Comparison of ENCODE assay signal across 8 cellular contexts in the genomic region with DNA sequence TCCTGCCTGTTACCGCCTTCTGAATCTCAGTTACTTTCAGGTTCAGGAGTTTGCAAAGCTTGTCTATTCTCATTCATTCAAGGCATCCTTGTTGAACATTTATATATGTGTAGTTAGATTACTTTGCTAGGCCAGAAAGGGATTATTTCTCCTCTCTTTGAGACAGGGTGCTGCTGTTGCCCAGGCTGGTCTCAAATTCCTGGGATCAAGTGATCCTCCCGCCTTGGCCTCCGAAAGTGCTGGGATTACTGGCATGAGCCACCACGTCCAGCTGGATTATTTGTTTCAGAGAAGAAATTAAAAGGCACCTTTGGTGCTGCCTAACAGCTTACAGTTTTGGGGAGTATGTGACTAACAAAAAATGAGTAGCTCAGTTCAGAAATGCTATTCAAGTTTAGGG. TPM values are rescaled to one million over a fixed set of nuclear protein-coding genes. Genes with fewer than 3 reads are reported as not detected.
DNase-seq lines count a peak whose midpoint lies in the region; ATAC-seq and TF ChIP-seq lines count a peak whose summit lies in the region.

No MANE protein-coding gene starts in this region.

- peak overlapping the region; percentile 79 for H3K27ac ChIP-seq in HEK293 (ENCODE audit: extremely low read depth, low read depth, low read length)

- H3K4me3 ChIP-seq in HEK293 (ENCODE audit: low read depth, low read length) (peak overlapping the region; percentile 99), iPS-15b (ENCODE audit: low read depth, low read length) (peak overlapping the region; percentile 96)

- H3K36me3 Mint-ChIP-seq in activated CD8-positive, alpha-beta T cell treated with anti-CD3 and anti-CD28 coated beads, Interleukin-2, amount 10 ng/mL, durations not matched to agents 7 days and 5 days (ENCODE audit: low read depth) = peaks cover 36% of the 10 kb centered on the region
- peaks cover 10 to 18% of the 10 kb centered on the region in 2 donors for H3K36me3 Mint-ChIP-seq in stimulated activated naive B cell treated with anti-CD40 and anti-IgM and Interleukin-4, amounts not matched to agents 10 μg/mL and 1 μg/mL and 100 μg/mL, for 72 hours

- DNase-seq in activated CD8-positive, alpha-beta T cell treated with anti-CD3 and anti-CD28 coated beads, Interleukin-2, amount 10 ng/mL, durations not matched to agents 7 days and 5 days = no peak
- no peak for DNase-seq in stimulated activated naive B cell treated with anti-CD40 and anti-IgM and Interleukin-4, amounts not matched to agents 10 μg/mL and 1 μg/mL and 100 μg/mL, for 72 hours
- DNase-seq in stimulated activated CD4-positive, alpha-beta T cell treated with anti-CD3 and anti-CD28 coated beads, Interleukin-1b, Interleukin-23, amount 100 ng/mL, for 48 hours = no peak
- no peak for DNase-seq in EL

- no peak for ATAC-seq in activated CD8-positive, alpha-beta T cell treated with anti-CD3 and anti-CD28 coated beads, Interleukin-2, amount 10 ng/mL, durations not matched to agents 7 days and 5 days
- ATAC-seq in stimulated activated naive B cell treated with anti-CD40 and anti-IgM and Interleukin-4, amounts not matched to agents 10 μg/mL and 1 μg/mL and 100 μg/mL, for 72 hours (replicated peaks) = peak in 1 of 2 donors; percentile 2
- ATAC-seq in esophagus mucosa = no peak
- no peak for ATAC-seq in GM21515 (IDR thresholded peaks at IDR 0.05; ENCODE audit: unreplicated experiment)

- H3K36me3 ChIP-seq in HEK293 (ENCODE audit: control insufficient read depth in 2 of 2, insufficient read depth in 1 of 2, low read length in 2 of 2) (peaks cover 3 to 4% of the 10 kb centered on the region in 2 experiments; a peak in 2 of 3 replicates), iPS-15b (ENCODE audit: control insufficient read depth, insufficient read depth, low read length) (no peaks in the 10 kb centered on the region)

- peak overlapping the region; percentile 99 for H3K9ac ChIP-seq in iPS-15b (ENCODE audit: low read depth, low read length)

- no peaks in the 10 kb centered on the region for H3K9me3 Mint-ChIP-seq in activated CD8-positive, alpha-beta T cell treated with anti-CD3 and anti-CD28 coated beads, Interleukin-2, amount 10 ng/mL, durations not matched to agents 7 days and 5 days (ENCODE audit: insufficient read depth)
- H3K9me3 Mint-ChIP-seq in stimulated activated naive B cell treated with anti-CD40 and anti-IgM and Interleukin-4, amounts not matched to agents 10 μg/mL and 1 μg/mL and 100 μg/mL, for 72 hours = peaks cover 0 to 1% of the 10 kb centered on the region in 2 donors

- POLR2A ChIA-PET in HEK293 (lab: Yijun Ruan, JAX) = interaction anchor here (0.6 to 1.2 kb wide), 6 partner anchors 10 to 375 kb away, joined by 3 to 5 read pairs (median 3); a partner anchor contains a TSS
- POLR2A ChIA-PET in activated CD8-positive, alpha-beta T cell treated with anti-CD3 and anti-CD28 coated beads, Interleukin-2, amount 10 ng/mL, durations not matched to agents 7 days and 5 days (lab: Charles Lee) = interaction anchor here (0.9 to 2.3 kb wide), 12 partner anchors 9 to 71 kb away, joined by 3 to 13 read pairs (median 4); a partner anchor contains a TSS

- peaks cover 2% of the 10 kb centered on the region for H3K27me3 Mint-ChIP-seq in activated CD8-positive, alpha-beta T cell treated with anti-CD3 and anti-CD28 coated beads, Interleukin-2, amount 10 ng/mL, durations not matched to agents 7 days and 5 days (ENCODE audit: low read depth)
- H3K27me3 Mint-ChIP-seq in stimulated activated naive B cell treated with anti-CD40 and anti-IgM and Interleukin-4, amounts not matched to agents 10 μg/mL and 1 μg/mL and 100 μg/mL, for 72 hours = peaks cover 7 to 8% of the 10 kb centered on the region in 2 donors

- peaks cover 41% of the 10 kb centered on the region for H3K4me1 Mint-ChIP-seq in activated CD8-positive, alpha-beta T cell treated with anti-CD3 and anti-CD28 coated beads, Interleukin-2, amount 10 ng/mL, durations not matched to agents 7 days and 5 days (ENCODE audit: low read depth)
- H3K4me1 Mint-ChIP-seq in stimulated activated naive B cell treated with anti-CD40 and anti-IgM and Interleukin-4, amounts not matched to agents 10 μg/mL and 1 μg/mL and 100 μg/mL, for 72 hours = peaks cover 23 to 38% of the 10 kb centered on the region in 2 donors

- peak overlapping the region; percentile 87 for H3K4me3 Mint-ChIP-seq in activated CD8-positive, alpha-beta T cell treated with anti-CD3 and anti-CD28 coated beads, Interleukin-2, amount 10 ng/mL, durations not matched to agents 7 days and 5 days
- H3K4me3 Mint-ChIP-seq in stimulated activated naive B cell treated with anti-CD40 and anti-IgM and Interleukin-4, amounts not matched to agents 10 μg/mL and 1 μg/mL and 100 μg/mL, for 72 hours = peak overlapping the region; percentile 90 to 91

- peak overlapping the region; percentile 93 for H3K27ac Mint-ChIP-seq in activated CD8-positive, alpha-beta T cell treated with anti-CD3 and anti-CD28 coated beads, Interleukin-2, amount 10 ng/mL, durations not matched to agents 7 days and 5 days
- peak overlapping the region; percentile 99 for H3K27ac Mint-ChIP-seq in stimulated activated naive B cell treated with anti-CD40 and anti-IgM and Interleukin-4, amounts not matched to agents 10 μg/mL and 1 μg/mL and 100 μg/mL, for 72 hours

- H3K9me3 ChIP-seq in HEK293 (ENCODE audit: control insufficient read depth, insufficient read depth, low read depth, low read length) (no peaks in the 10 kb centered on the region), iPS-15b (ENCODE audit: control insufficient read depth, insufficient read depth, low read length) (no peaks in the 10 kb centered on the region)

- H3K4me1 ChIP-seq in HEK293 (ENCODE audit: control insufficient read depth, insufficient read depth, low read length) (peaks cover 3% of the 10 kb centered on the region; the same call in 1 of the 2 replicates), iPS-15b (ENCODE audit: control insufficient read depth, insufficient read depth, low read length) (peaks cover 3% of the 10 kb centered on the region)

- CTCF ChIA-PET in HEK293 (lab: Yijun Ruan, JAX) = interaction anchor here (0.6 to 0.9 kb wide), 3 partner anchors 23 to 516 kb away, joined by 3 to 4 read pairs (median 4); no protein-coding TSS in a partner anchor
- CTCF ChIA-PET in activated CD8-positive, alpha-beta T cell treated with anti-CD3 and anti-CD28 coated beads, Interleukin-2, amount 10 ng/mL, durations not matched to agents 7 days and 5 days (lab: Charles Lee) = interaction anchor here (0.7 to 2.2 kb wide), 11 partner anchors 9 to 92 kb away, joined by 3 to 15 read pairs (median 4); a partner anchor contains a TSS

- H3K27me3 ChIP-seq in iPS-15b (ENCODE audit: control insufficient read depth, insufficient read depth, low read length) = no peaks in the 10 kb centered on the region

- TF ChIP-seq CTCF in HEK293 (tag by site-specific recombination; IDR thresholded peaks at IDR 0.05) = no peak

TF ChIP-seq in HEK293, 187 proteins besides CTCF, POLR2A, EP300 and RAD21:
- TF ChIP-seq ZNF837 (tag by site-specific recombination; IDR thresholded peaks at IDR 0.05) = no peak
- TF ChIP-seq, protein P1, sequence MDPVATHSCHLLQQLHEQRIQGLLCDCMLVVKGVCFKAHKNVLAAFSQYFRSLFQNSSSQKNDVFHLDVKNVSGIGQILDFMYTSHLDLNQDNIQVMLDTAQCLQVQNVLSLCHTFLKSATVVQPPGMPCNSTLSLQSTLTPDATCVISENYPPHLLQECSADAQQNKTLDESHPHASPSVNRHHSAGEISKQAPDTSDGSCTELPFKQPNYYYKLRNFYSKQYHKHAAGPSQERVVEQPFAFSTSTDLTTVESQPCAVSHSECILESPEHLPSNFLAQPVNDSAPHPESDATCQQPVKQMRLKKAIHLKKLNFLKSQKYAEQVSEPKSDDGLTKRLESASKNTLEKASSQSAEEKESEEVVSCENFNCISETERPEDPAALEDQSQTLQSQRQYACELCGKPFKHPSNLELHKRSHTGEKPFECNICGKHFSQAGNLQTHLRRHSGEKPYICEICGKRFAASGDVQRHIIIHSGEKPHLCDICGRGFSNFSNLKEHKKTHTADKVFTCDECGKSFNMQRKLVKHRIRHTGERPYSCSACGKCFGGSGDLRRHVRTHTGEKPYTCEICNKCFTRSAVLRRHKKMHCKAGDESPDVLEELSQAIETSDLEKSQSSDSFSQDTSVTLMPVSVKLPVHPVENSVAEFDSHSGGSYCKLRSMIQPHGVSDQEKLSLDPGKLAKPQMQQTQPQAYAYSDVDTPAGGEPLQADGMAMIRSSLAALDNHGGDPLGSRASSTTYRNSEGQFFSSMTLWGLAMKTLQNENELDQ (tag by site-specific recombination; IDR thresholded peaks at IDR 0.05; ENCODE audit: low read depth) = no peak
- no peak for TF ChIP-seq ZNF292 (tag by site-specific recombination; IDR thresholded peaks at IDR 0.05; ENCODE audit: borderline replicate concordance, low read depth)
TF ChIP-seq in HEK293: peak in this region for 0.

RNA-seq across cellular contexts. Expression of a gene that starts 0.8 kb away (rescaled TPM):
- total RNA-seq in activated CD8-positive, alpha-beta T cell treated with anti-CD3 and anti-CD28 coated beads, Interleukin-2, amount 10 ng/mL, durations not matched to agents 7 days and 5 days = 10 to 100 TPM; 62.4 to 72.2 TPM
- 38.6 TPM for total RNA-seq in esophagus mucosa

RNA-seq across cellular contexts. Expression of a gene that starts 27.5 kb away (rescaled TPM):
- total RNA-seq in activated CD8-positive, alpha-beta T cell treated with anti-CD3 and anti-CD28 coated beads, Interleukin-2, amount 10 ng/mL, durations not matched to agents 7 days and 5 days = not detected
- 68.1 TPM for total RNA-seq in esophagus mucosa

RNA-seq across cellular contexts. Expression of a gene that starts 35.3 kb away (rescaled TPM):
- not detected for total RNA-seq in activated CD8-positive, alpha-beta T cell treated with anti-CD3 and anti-CD28 coated beads, Interleukin-2, amount 10 ng/mL, durations not matched to agents 7 days and 5 days
- 0.08 TPM for total RNA-seq in esophagus mucosa

RNA-seq across cellular contexts. Expression of a gene that starts 57.1 kb away (rescaled TPM):
- 1 to 10 TPM; 2.8 to 3.6 TPM for total RNA-seq in activated CD8-positive, alpha-beta T cell treated with anti-CD3 and anti-CD28 coated beads, Interleukin-2, amount 10 ng/mL, durations not matched to agents 7 days and 5 days
- 1.8 TPM for total RNA-seq in esophagus mucosa

Comparison
In these comparisons a context has a peak if more than half of its experiments do, and no peak if none do; other contexts are left out.
1. RNA of a gene that starts 27.5 kb away (total RNA-seq): 68.1 TPM in esophagus mucosa (single experiment); not detected in activated CD8-positive, alpha-beta T cell treated with anti-CD3 and anti-CD28 coated beads, Interleukin-2, amount 10 ng/mL, durations not matched to agents 7 days and 5 days; every median in the first group is over 10 times any median in the second.